ENCODE assay signal across 8 cellular contexts in the genomic region with DNA sequence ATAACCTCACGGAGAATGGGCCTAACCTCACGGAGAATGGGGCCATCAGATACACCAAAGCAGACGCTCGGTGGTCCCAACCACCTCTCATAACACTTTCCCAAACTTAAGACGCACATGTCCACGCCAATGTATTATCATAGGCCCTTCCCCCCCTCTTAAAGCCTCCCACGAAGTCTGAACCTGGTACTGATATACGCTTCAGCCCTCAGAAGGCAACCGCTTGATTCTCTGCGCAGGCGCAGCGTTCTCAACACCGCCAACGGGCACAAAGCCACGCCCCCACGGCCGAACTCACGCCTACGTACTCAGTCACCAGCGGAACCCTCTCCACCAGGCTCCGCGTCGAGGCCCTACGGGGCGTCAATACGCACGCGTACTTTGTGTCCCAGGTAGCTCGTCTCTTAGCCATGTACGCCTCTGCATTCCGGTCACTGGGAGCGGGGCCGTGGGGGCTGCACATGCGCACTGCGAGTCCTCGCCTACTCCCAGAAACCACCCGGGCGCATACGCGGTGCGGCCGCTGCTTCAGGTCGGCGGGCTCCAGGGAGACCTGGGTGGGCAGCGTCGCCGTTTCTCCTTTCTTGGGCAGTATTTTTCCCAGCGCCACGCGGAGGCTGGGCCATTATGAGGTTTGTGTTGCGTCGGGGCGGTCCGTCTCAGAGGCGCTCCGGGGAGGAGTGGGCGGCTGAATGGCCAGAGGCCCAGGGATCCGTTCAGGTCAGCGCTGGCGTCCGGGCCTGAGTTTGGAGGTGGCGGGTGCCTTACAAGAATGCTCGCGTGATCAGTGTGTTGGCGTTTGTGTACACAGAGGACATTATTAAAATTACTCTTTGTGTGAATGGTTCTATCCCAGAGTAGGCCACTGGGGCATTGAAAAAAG. TPM values are rescaled to one million over a fixed set of nuclear protein-coding genes. Genes with fewer than 3 reads are reported as not detected.
DNase-seq lines count a peak whose midpoint lies in the region; ATAC-seq and TF ChIP-seq lines count a peak whose summit lies in the region.

No MANE protein-coding gene starts in this region.

- H2AFZ ChIP-seq in PC-9 = no peak overlapping the region

- H3K27me3 ChIP-seq in PC-9 (ENCODE audit: insufficient read depth, low read depth) = 0 out of 2 replicates have a peak, but pooled peaks cover 18% of the 10 kb centered on the region

- H3K4me3 ChIP-seq in GM08714 (ENCODE audit: low read length) = peak overlapping the region; percentile 56
- H3K4me3 ChIP-seq in PC-9 = no peak overlapping the region; the same call in 1 of the 2 replicates

- H3K27ac Mint-ChIP-seq in naive B cell = peak overlapping the region; percentile 93 to 98 (median 96)

- peak overlapping the region; percentile 5; the same call in 1 of the 2 replicates for H3K4me2 ChIP-seq in PC-9

- no peaks in the 10 kb centered on the region for H3F3A ChIP-seq in PC-9 (ENCODE audit: insufficient read depth, low read depth)

- H3K36me3 ChIP-seq in PC-9 (ENCODE audit: low read depth) = no peaks in the 10 kb centered on the region

- no TSS peak for BruUV-seq in PC-9 (replicated peaks; lab: Mats Ljungman, UMichigan)

- H3K4me1 ChIP-seq in PC-9 (replicated peaks; ENCODE audit: insufficient read depth) = no peaks in the 10 kb centered on the region

- CTCF ChIA-PET in PC-9 (lab: Charles Lee) = interaction anchor here (0.7 kb wide), 1 partner anchor 302 kb away, joined by 3 read pairs; no protein-coding TSS in a partner anchor

- no peak overlapping the region for H3K27ac ChIP-seq in PC-9

- intact Hi-C loops in PC-9 (cut with micrococcal nuclease; ENCODE audit: unreplicated experiment) = no loop called here

- H4K20me1 ChIP-seq in PC-9 (ENCODE audit: insufficient read depth) = no peaks in the 10 kb centered on the region

- peaks cover 26 to 32% of the 10 kb centered on the region in 2 donors for H3K36me3 Mint-ChIP-seq in naive B cell

- peaks cover 11% of the 10 kb centered on the region for H3K9me3 ChIP-seq in PC-9 (ENCODE audit: insufficient read depth, low read depth)

- H3K27me3 Mint-ChIP-seq in naive B cell = no peaks in the 10 kb centered on the region

- no peaks in the 10 kb centered on the region for H3K79me2 ChIP-seq in PC-9 (ENCODE audit: low read depth)

- H3K4me1 Mint-ChIP-seq in naive B cell = peaks cover 22 to 32% (median 25%) of the 10 kb centered on the region in 3 donors

- peaks cover 13 to 46% (median 31%) of the 10 kb centered on the region in 7 donors for H3K9me3 Mint-ChIP-seq in naive B cell

- DNase-seq in PC-9 (peak in 1 of 2 experiments; percentile 45), fibroblast of peridontal ligament (ENCODE audit: extremely low read depth) (peak; percentile 93), naive B cell (peak; percentile 83), UCSD-AML1 (lab: John Stamatoyannopoulos, UW; ENCODE audit: unreplicated experiment) (no peak)
- DNase-seq in activated effector memory CD4-positive, alpha-beta T cell treated with Interleukin-2 at 50 U/mL for 16 hours = peak; percentile 50
- DNase-seq in stimulated activated CD8-positive, alpha-beta memory T cell treated with anti-CD3 and anti-CD28 coated beads, Interleukin-7, amount 100 ng/mL, for 1 hour (ENCODE audit: low read depth in 2 of 2) = peak; percentile 59 to 60

- TF ChIP-seq CTCF in PC-9 (conservative IDR thresholded peaks at IDR 0.05) = no peak

- ATAC-seq in HG03460 (IDR thresholded peaks at IDR 0.05; ENCODE audit: unreplicated experiment) (peak; percentile 69), naive B cell (ENCODE audit: low read depth in 2 of 2) (peak; percentile 95 to 96)

- H3K4me3 Mint-ChIP-seq in naive B cell = peak overlapping the region; percentile 94 to 98 (median 96)

- H3K9me2 ChIP-seq in PC-9 (ENCODE audit: insufficient read depth) = no peaks in the 10 kb centered on the region

- POLR2A ChIA-PET in PC-9 (lab: Charles Lee; ENCODE audit: unreplicated experiment) = no interaction called here

RNA-seq across cellular contexts. Expression of gene ZNF582, which starts 25.3 kb away (rescaled TPM):
- 1.8 and 3.4 TPM in 2 replicates for total RNA-seq in PC-9 (2021)
- 1 to 10 TPM; 6.3 to 8.6 (median 7.3) TPM for polyA plus RNA-seq in naive B cell (ENCODE audit: low read depth in 6 of 6)

RNA-seq across cellular contexts. Expression of gene ZNF583, which starts 36.1 kb away (rescaled TPM):
- total RNA-seq in PC-9 (2021) = 2.5 and 3.1 TPM in 2 replicates
- 10 to 100 TPM; 15.1 to 33.2 (median 16.8) TPM for polyA plus RNA-seq in naive B cell (ENCODE audit: low read depth in 6 of 6)

RNA-seq across cellular contexts. Expression of gene ZSCAN5A, which starts 53.4 kb away (rescaled TPM):
- 20.5 and 23.6 TPM in 2 replicates for total RNA-seq in PC-9 (2021)
- polyA plus RNA-seq in naive B cell (ENCODE audit: low read depth in 6 of 6) = 1 to 10 TPM in 5 of 6 donors, not detected in 1; 5.3 to 8.1 (median 7.0) TPM
